In genomic region chr2:194545978-194546377, GRCh38 we compare ENCODE assay signal across 9 cellular contexts.
DNase-seq lines count a peak whose midpoint lies in the region; ATAC-seq, FAIRE-seq and TF ChIP-seq lines count a peak whose summit lies in the region.
"Had no signal": no experiment of that assay in that cellular context is flagged by ENCODE, and none has a peak within 500 bp of the region (broad histone marks: within the 10 kb centered on the region; RNA-seq: fewer than 3 reads in every experiment).

No MANE protein-coding gene starts in this region.

- H2BK120ac ChIP-seq in H1 (replicated peaks; ENCODE audit: low read depth, low read length) = no peak overlapping the region

- no peak overlapping the region for H3K23ac ChIP-seq in H1 (ENCODE audit: insufficient read length)

- no peak for TF ChIP-seq POLR2A in H1 (IDR thresholded peaks at IDR 0.05; ENCODE audit: control extremely low read depth in 1 of 2, low read depth in 2 of 2, low read length in 2 of 2)

- H2AFZ ChIP-seq in H1 (ENCODE audit: low read length) = 0 out of 2 replicates have a peak overlapping the region, but pooled peaks have one; percentile 46

- intact Hi-C loops in lower lobe of right lung (cut with DNase I) = no loop called here

- WGBS in H1 (ENCODE audit: extremely low coverage in 1 of 2, insufficient coverage in 1 of 2, insufficient read length in 1 of 2, insufficient replicate concordance in 2 of 2, low coverage in 1 of 2, low lambda C conversion rate in 2 of 2, missing lambda C conversion rate in 1 of 2), 2 experiments = 81% methylated on average over 1 of the region's 1 CpG; no CpG with 5 or more reads in 1 of the 2 experiments

- peak in 1 of 2 experiments; percentile 40 for TF ChIP-seq RAD21 in H1 (IDR thresholded peaks at IDR 0.05 in 1 of 2, conservative IDR thresholded peaks at IDR 0.05 in 1 of 2; ENCODE audit: low read depth in 2 of 2, low read length in 2 of 2)

- no peak for FAIRE-seq in H1 (lab: Jason Lieb, UNC)

- H4K20me1 ChIP-seq in H1 (replicated peaks in 1 of 2; ENCODE audit: control insufficient read depth in 1 of 2, insufficient read depth in 2 of 2, low read length in 2 of 2) = no peaks in the 10 kb centered on the region

- DNase-seq in NCI-H2171 treated with DMSO at 0.1 percent for 48 hours (lab: John Stamatoyannopoulos, UW) = peak; percentile 51
- no peak for DNase-seq in NCI-H2171 (lab: John Stamatoyannopoulos, UW)
- peak; percentile 26 for DNase-seq in NCI-H460 (ENCODE audit: extremely low read depth, low read depth)
- no peak for DNase-seq in H1 (ENCODE audit: low read depth in 1 of 2, low spot score in 2 of 2)
- DNase-seq in renal cortical epithelial cell (ENCODE audit: low read depth) = peak; percentile 38
- DNase-seq in stimulated activated CD4-positive, alpha-beta T cell treated with anti-CD3 and anti-CD28 coated beads, Interleukin-4, amount 100 ng/mL, for 24 hours = no peak
- no peak for DNase-seq in lower lobe of right lung

- no peak overlapping the region for H3K18ac ChIP-seq in H1 (ENCODE audit: extremely low read depth, low read length)

- no peak overlapping the region for H3K9ac ChIP-seq in H1 (replicated peaks in 1 of 4; ENCODE audit: extremely low read depth in 1 of 4, low read depth in 3 of 4, low read length in 3 of 4)

- H3K36me3 ChIP-seq in H1 (ENCODE audit: control insufficient read depth in 2 of 4, insufficient read depth in 4 of 4, low read length in 3 of 4) = no peaks in the 10 kb centered on the region
- no peaks in the 10 kb centered on the region for H3K36me3 ChIP-seq in lower lobe of right lung
- H3K36me3 ChIP-seq: HAP-1 had no signal

- ATAC-seq in HG02840 (IDR thresholded peaks at IDR 0.05; ENCODE audit: low FRiP score, unreplicated experiment) (no peak), lower lobe of right lung (no peak)

- no peak for TF ChIP-seq EP300 in H1 (IDR thresholded peaks at IDR 0.05; ENCODE audit: borderline replicate concordance in 1 of 2, low read depth in 2 of 2, low read length in 2 of 2)

- no peak overlapping the region for H4K5ac ChIP-seq in H1 (ENCODE audit: insufficient read length, low read depth, low read length)

- H3K27me3 ChIP-seq in H1 (replicated peaks in 1 of 4; ENCODE audit: control insufficient read depth in 3 of 4, extremely low read depth in 1 of 4, insufficient read depth in 3 of 4, low read length in 3 of 4) (no peaks in the 10 kb centered on the region), lower lobe of right lung (ENCODE audit: low read depth) (no peaks in the 10 kb centered on the region)

- H3K4me1 ChIP-seq in H1 (replicated peaks in 1 of 4; ENCODE audit: control insufficient read depth in 3 of 4, insufficient read depth in 4 of 4, low read length in 3 of 4) (no peaks in the 10 kb centered on the region), lower lobe of right lung (no peaks in the 10 kb centered on the region)
- H3K4me1 ChIP-seq: HAP-1 had no signal

- no peaks in the 10 kb centered on the region for H3K9me3 ChIP-seq in H1 (ENCODE audit: insufficient read depth in 2 of 2, low read depth in 1 of 2, low read length in 1 of 2)
- H3K9me3 ChIP-seq in lower lobe of right lung = no peaks in the 10 kb centered on the region
- H3K9me3 ChIP-seq: HAP-1 had no signal

- no peak overlapping the region for H4K91ac ChIP-seq in H1 (replicated peaks; ENCODE audit: insufficient read length, low read length)

- TF ChIP-seq CTCF in H1 (IDR thresholded peaks at IDR 0.05; ENCODE audit: control extremely low read depth in 1 of 3, insufficient read depth in 1 of 3, low read depth in 1 of 3, low read length in 3 of 3) = no peak
- no peak for TF ChIP-seq CTCF in lower lobe of right lung (IDR thresholded peaks at IDR 0.05)

- no peak overlapping the region for H3K56ac ChIP-seq in H1 (replicated peaks; ENCODE audit: insufficient read length, low read depth, low read length)

- H3K79me2 ChIP-seq in H1 (ENCODE audit: control insufficient read depth in 1 of 2, insufficient read depth in 2 of 2, low read length in 2 of 2) = no peaks in the 10 kb centered on the region

- H2BK15ac ChIP-seq in H1 (ENCODE audit: low read length) = no peak overlapping the region

- no peak overlapping the region for H2AK5ac ChIP-seq in H1 (ENCODE audit: low read depth, low read length)

- no peaks in the 10 kb centered on the region for H3K79me1 ChIP-seq in H1 (ENCODE audit: low read depth, low read length)

- H3K23me2 ChIP-seq in H1 (ENCODE audit: low read depth, low read length) = no peaks in the 10 kb centered on the region

- no peak overlapping the region for H4K8ac ChIP-seq in H1 (ENCODE audit: extremely low read depth, insufficient read depth, low read length)

- CTCF ChIA-PET in H1 (lab: Charles Lee; ENCODE audit: partially characterized antibody) = interaction anchor here (0.6 to 1.0 kb wide), 2 partner anchors 9 to 124 kb away, joined by 3 to 4 read pairs; no protein-coding TSS in a partner anchor

- no peak overlapping the region for H3K4me3 ChIP-seq in H1 (ENCODE audit: extremely low read depth in 1 of 4, insufficient read depth in 2 of 4, low read depth in 3 of 4, low read length in 4 of 4)
- H3K4me3 ChIP-seq in lower lobe of right lung = no peak overlapping the region
- H3K4me3 ChIP-seq: HAP-1 had no signal

- no peak overlapping the region for H3K14ac ChIP-seq in H1 (ENCODE audit: insufficient read length)

- H3K4ac ChIP-seq in H1 (replicated peaks; ENCODE audit: insufficient read length, low read depth, low read length) = no peak overlapping the region

- POLR2A ChIA-PET in H1 (lab: Charles Lee; ENCODE audit: partially characterized antibody) = no interaction called here

- no peak overlapping the region for H3K4me2 ChIP-seq in H1 (ENCODE audit: insufficient read depth in 1 of 2, low read depth in 2 of 2, low read length in 2 of 2)

- no peak overlapping the region for H3K27ac ChIP-seq in H1 (ENCODE audit: low read depth, low read length)
- H3K27ac ChIP-seq in lower lobe of right lung = no peak overlapping the region

- no peak overlapping the region for H2BK20ac ChIP-seq in H1 (ENCODE audit: low read length)

- no peak overlapping the region for H2BK5ac ChIP-seq in H1 (ENCODE audit: low read depth, low read length)

- no peak overlapping the region for H2BK12ac ChIP-seq in H1 (ENCODE audit: low read depth, low read length)

TF ChIP-seq in H1, 55 proteins besides CTCF, POLR2A, EP300 and RAD21:
- TF ChIP-seq, protein P1, sequence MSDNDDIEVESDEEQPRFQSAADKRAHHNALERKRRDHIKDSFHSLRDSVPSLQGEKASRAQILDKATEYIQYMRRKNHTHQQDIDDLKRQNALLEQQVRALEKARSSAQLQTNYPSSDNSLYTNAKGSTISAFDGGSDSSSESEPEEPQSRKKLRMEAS (IDR thresholded peaks at IDR 0.05) = no peak
- no peak for TF ChIP-seq SRF (IDR thresholded peaks at IDR 0.05; ENCODE audit: low read depth, low read length)
- no peak for TF ChIP-seq YY1 (IDR thresholded peaks at IDR 0.05; ENCODE audit: low read depth, low read length)
- no peak for TF ChIP-seq MAFK (IDR thresholded peaks at IDR 0.05; ENCODE audit: low read depth, low read length)
- no peak for TF ChIP-seq SIX5 (IDR thresholded peaks at IDR 0.05; ENCODE audit: low read depth, low read length)
- no peak for TF ChIP-seq KDM5A (IDR thresholded peaks at IDR 0.05; ENCODE audit: low read length)
- no peak for TF ChIP-seq ASH2L (IDR thresholded peaks at IDR 0.05; ENCODE audit: low read length)
- TF ChIP-seq, protein P2, sequence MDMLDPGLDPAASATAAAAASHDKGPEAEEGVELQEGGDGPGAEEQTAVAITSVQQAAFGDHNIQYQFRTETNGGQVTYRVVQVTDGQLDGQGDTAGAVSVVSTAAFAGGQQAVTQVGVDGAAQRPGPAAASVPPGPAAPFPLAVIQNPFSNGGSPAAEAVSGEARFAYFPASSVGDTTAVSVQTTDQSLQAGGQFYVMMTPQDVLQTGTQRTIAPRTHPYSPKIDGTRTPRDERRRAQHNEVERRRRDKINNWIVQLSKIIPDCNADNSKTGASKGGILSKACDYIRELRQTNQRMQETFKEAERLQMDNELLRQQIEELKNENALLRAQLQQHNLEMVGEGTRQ (IDR thresholded peaks at IDR 0.05; ENCODE audit: low read length) = no peak
- TF ChIP-seq JUND (IDR thresholded peaks at IDR 0.05; ENCODE audit: low read length) = no peak
- TF ChIP-seq POLR2AphosphoS5 (IDR thresholded peaks at IDR 0.05; ENCODE audit: low read depth, low read length) = no peak
- no peak for TF ChIP-seq TCF12 (IDR thresholded peaks at IDR 0.05; ENCODE audit: low read depth, low read length)
- no peak for TF ChIP-seq SP4 (IDR thresholded peaks at IDR 0.05; ENCODE audit: low read length)
- no peak for TF ChIP-seq EGR1 (IDR thresholded peaks at IDR 0.05; ENCODE audit: borderline replicate concordance, low read depth, low read length)
- no peak for TF ChIP-seq TEAD4 (IDR thresholded peaks at IDR 0.05; ENCODE audit: low read depth, low read length)
- TF ChIP-seq PHF8 (conservative IDR thresholded peaks at IDR 0.05; ENCODE audit: low read depth, low read length) = no peak
- no peak for TF ChIP-seq SP2 (IDR thresholded peaks at IDR 0.05; ENCODE audit: low read length)
- TF ChIP-seq NANOG (IDR thresholded peaks at IDR 0.05; ENCODE audit: insufficient read depth, low read depth, low read length, poor library complexity, severe bottlenecking) = no peak
- TF ChIP-seq CEBPB (IDR thresholded peaks at IDR 0.05; ENCODE audit: low read depth, low read length) = no peak
- no peak for TF ChIP-seq GTF2F1 (IDR thresholded peaks at IDR 0.05; ENCODE audit: borderline replicate concordance, low read depth, low read length)

Comparison
In these comparisons a context has a peak if more than half of its experiments do, and no peak if none do; other contexts are left out.
1. DNase-seq: peak in NCI-H2171 treated with DMSO at 0.1 percent for 48 hours (single experiment), NCI-H460 (single experiment) and renal cortical epithelial cell (single experiment); none in NCI-H2171 (single experiment), H1 (0 of 2), stimulated activated CD4-positive, alpha-beta T cell treated with anti-CD3 and anti-CD28 coated beads, Interleukin-4, amount 100 ng/mL, for 24 hours (single experiment) and lower lobe of right lung (single experiment).